In genomic region chr5:175718401-175719108, GRCh38 we compare ENCODE assay signal across 8 cellular contexts.
DNase-seq lines count a peak whose midpoint lies in the region; ATAC-seq, FAIRE-seq and TF ChIP-seq lines count a peak whose summit lies in the region.

No MANE protein-coding gene starts in this region.

- H3K9ac ChIP-seq in neural progenitor cell = no peak overlapping the region

- no peak overlapping the region for H3K27ac Mint-ChIP-seq in neural progenitor cell
- H3K27ac Mint-ChIP-seq in stimulated activated memory B cell treated with anti-CD40 and anti-IgM and Interleukin-4, amounts not matched to agents 10 μg/mL and 1 μg/mL and 100 μg/mL, for 72 hours = no peak overlapping the region

- H3K4me1 Mint-ChIP-seq in neural progenitor cell = no peaks in the 10 kb centered on the region
- H3K4me1 Mint-ChIP-seq in stimulated activated memory B cell treated with anti-CD40 and anti-IgM and Interleukin-4, amounts not matched to agents 10 μg/mL and 1 μg/mL and 100 μg/mL, for 72 hours = no peaks in the 10 kb centered on the region

- no peaks in the 10 kb centered on the region for H3F3A ChIP-seq in neural progenitor cell (ENCODE audit: low read depth)

- H3K4me1 ChIP-seq in neural progenitor cell = no peaks in the 10 kb centered on the region
- no peaks in the 10 kb centered on the region for H3K4me1 ChIP-seq in upper lobe of right lung

- no peak overlapping the region for H3K4me2 ChIP-seq in neural progenitor cell

- DNase-seq in DMS53 treated with DMSO at 0.1 percent for 48 hours (lab: John Stamatoyannopoulos, UW; ENCODE audit: unreplicated experiment) (peak; percentile 64), MV-4-11 (lab: John Stamatoyannopoulos, UW) (peak; percentile 57), dermis microvascular lymphatic vessel endothelial cell (ENCODE audit: low read depth in 2 of 2) (peak; percentile 4 to 33), neural progenitor cell (ENCODE audit: low spot score) (peak; percentile 57), upper lobe of right lung (peak; percentile 75), GM12892 (ENCODE audit: insufficient read length) (no peak)
- DNase-seq in activated CD4-positive, alpha-beta T cell treated with anti-CD3 and anti-CD28 coated beads for 48 hours = peak; percentile 87

- intact Hi-C loops in upper lobe of right lung (cut with DNase I) = no loop called here

- H3K27me3 Mint-ChIP-seq in neural progenitor cell (ENCODE audit: insufficient read depth, low read depth) = no peaks in the 10 kb centered on the region
- H3K27me3 Mint-ChIP-seq in stimulated activated memory B cell treated with anti-CD40 and anti-IgM and Interleukin-4, amounts not matched to agents 10 μg/mL and 1 μg/mL and 100 μg/mL, for 72 hours = peaks cover 27% of the 10 kb centered on the region

- no peak overlapping the region for H3K4me3 Mint-ChIP-seq in neural progenitor cell
- no peak overlapping the region for H3K4me3 Mint-ChIP-seq in stimulated activated memory B cell treated with anti-CD40 and anti-IgM and Interleukin-4, amounts not matched to agents 10 μg/mL and 1 μg/mL and 100 μg/mL, for 72 hours

- H2AFZ ChIP-seq in neural progenitor cell (replicated peaks) = no peak overlapping the region

- TF ChIP-seq CTCF in neural progenitor cell (IDR thresholded peaks at IDR 0.05) (peak; percentile 89), upper lobe of right lung (IDR thresholded peaks at IDR 0.05) (peak; percentile 77)

- H3K9me3 ChIP-seq in neural progenitor cell (ENCODE audit: low read depth) (no peaks in the 10 kb centered on the region), upper lobe of right lung (no peaks in the 10 kb centered on the region)

- TF ChIP-seq POLR2A in GM12892 (IDR thresholded peaks at IDR 0.05; ENCODE audit: low read depth, low read length) = no peak

- H3K4me3 ChIP-seq in neural progenitor cell (no peak overlapping the region), upper lobe of right lung (no peak overlapping the region)

- peak; percentile 69 for ATAC-seq in upper lobe of right lung
- no peak for ATAC-seq in stimulated activated memory B cell treated with anti-CD40 and anti-IgM and Interleukin-4, amounts not matched to agents 10 μg/mL and 1 μg/mL and 100 μg/mL, for 72 hours

- no peaks in the 10 kb centered on the region for H3K36me3 ChIP-seq in neural progenitor cell
- H3K36me3 ChIP-seq in upper lobe of right lung = no peaks in the 10 kb centered on the region

- no peaks in the 10 kb centered on the region for H3K36me3 Mint-ChIP-seq in neural progenitor cell
- no peaks in the 10 kb centered on the region for H3K36me3 Mint-ChIP-seq in stimulated activated memory B cell treated with anti-CD40 and anti-IgM and Interleukin-4, amounts not matched to agents 10 μg/mL and 1 μg/mL and 100 μg/mL, for 72 hours

- no peak for FAIRE-seq in GM12892 (lab: Jason Lieb, UNC)

- H3K79me2 ChIP-seq in neural progenitor cell (ENCODE audit: low read depth) = no peaks in the 10 kb centered on the region

- H4K20me1 ChIP-seq in neural progenitor cell (ENCODE audit: low read depth) = no peaks in the 10 kb centered on the region

- H3K27me3 ChIP-seq in neural progenitor cell (no peaks in the 10 kb centered on the region), upper lobe of right lung (peaks cover 10% of the 10 kb centered on the region)

- no peak overlapping the region for H3K27ac ChIP-seq in neural progenitor cell
- H3K27ac ChIP-seq in upper lobe of right lung = no peak overlapping the region

- H3K9me3 Mint-ChIP-seq in neural progenitor cell = peaks cover 10% of the 10 kb centered on the region
- H3K9me3 Mint-ChIP-seq in stimulated activated memory B cell treated with anti-CD40 and anti-IgM and Interleukin-4, amounts not matched to agents 10 μg/mL and 1 μg/mL and 100 μg/mL, for 72 hours = peaks cover 12% of the 10 kb centered on the region
